ENCODE assay signal across 10 cellular contexts in genomic region chr6:154605207-154605877, GRCh38.
DNase-seq lines count a peak whose midpoint lies in the region; ATAC-seq and TF ChIP-seq lines count a peak whose summit lies in the region.
"Had no signal": no experiment of that assay in that cellular context is flagged by ENCODE, and none has a peak within 500 bp of the region (broad histone marks: within the 10 kb centered on the region; RNA-seq: fewer than 3 reads in every experiment).

No MANE protein-coding gene starts in this region.

- no peak overlapping the region for H3K27ac Mint-ChIP-seq in natural killer cell

- DNase-seq in HT1080 (ENCODE audit: low read depth) (peak; percentile 58), natural killer cell (no peak), NCI-H345 (lab: John Stamatoyannopoulos, UW) (no peak), coronary artery (ENCODE audit: low spot score) (no peak), putamen (ENCODE audit: low spot score) (no peak)
- DNase-seq: aorta, kidney glomerular epithelial cell had no signal

- H3K36me3 Mint-ChIP-seq in natural killer cell: no peaks in the 10 kb centered on the region

- TF ChIP-seq CTCF in natural killer cell (IDR thresholded peaks at IDR 0.05): no peak
- TF ChIP-seq CTCF in coronary artery (IDR thresholded peaks at IDR 0.05): no peak

- no peak overlapping the region for H3K4me3 ChIP-seq in coronary artery
- H3K4me3 ChIP-seq: HAP-1 had no signal

- H3K27me3 Mint-ChIP-seq in natural killer cell (ENCODE audit: low read depth in 2 of 2): peaks cover 7 to 8% of the 10 kb centered on the region in 2 donors

- H3K9me3 Mint-ChIP-seq in natural killer cell: no peaks in the 10 kb centered on the region

- no peak overlapping the region for H3K27ac ChIP-seq in coronary artery

- ATAC-seq in GM18870 (IDR thresholded peaks at IDR 0.05; ENCODE audit: unreplicated experiment) (peak; percentile 71), GM21825 (IDR thresholded peaks at IDR 0.05; ENCODE audit: unreplicated experiment) (peak; percentile 47), natural killer cell (peak in 2 of 3 donors; percentile 21 to 24)

- peaks cover 0 to 17% of the 10 kb centered on the region in 2 donors for H3K4me1 Mint-ChIP-seq in natural killer cell

- H3K4me3 Mint-ChIP-seq in natural killer cell: no peak overlapping the region

- intact Hi-C loops in natural killer cell (cut with micrococcal nuclease): no loop called here
